In the genomic region with DNA sequence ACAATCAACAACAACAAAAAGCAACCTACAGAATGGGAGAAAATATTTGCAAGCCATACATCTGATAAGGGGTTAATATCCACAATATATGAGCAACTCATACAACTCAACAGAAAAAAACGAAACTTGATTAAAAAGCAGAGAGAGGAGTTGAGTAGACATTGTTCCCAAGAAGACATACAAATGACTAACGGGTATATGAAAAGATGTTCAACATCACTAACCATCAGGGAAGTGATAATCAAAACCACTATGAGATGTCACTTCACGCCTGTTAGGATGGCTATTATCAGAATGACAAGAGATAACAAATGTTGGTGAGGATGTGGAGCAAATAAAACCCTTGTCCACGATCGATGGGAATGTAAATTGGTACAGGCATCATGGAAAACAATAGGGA, we compare ENCODE assay signal across 28 cellular contexts.
"Had no signal": no experiment of that assay in that cellular context is flagged by ENCODE, and none has a peak within 500 bp of the region (broad histone marks: within the 10 kb centered on the region; RNA-seq: fewer than 3 reads in every experiment).

No MANE protein-coding gene starts in this region.

- H3K4me2 ChIP-seq: neural progenitor cell had no signal

- H3K4me3 Mint-ChIP-seq: naive thymus-derived CD4-positive, alpha-beta T cell; nephron; neural progenitor cell; stimulated activated memory B cell treated with anti-CD40 and anti-IgM and Interleukin-4, amounts not matched to agents 10 μg/mL and 1 μg/mL and 100 μg/mL, for 72 hours; stimulated activated naive CD8-positive, alpha-beta T cell treated with anti-CD3 and anti-CD28 coated beads, Interleukin-15, amount 100 ng/mL, for 72 hours had no signal

- H3K27ac Mint-ChIP-seq: naive thymus-derived CD4-positive, alpha-beta T cell; nephron; neural progenitor cell; progenitor cell of endocrine pancreas; stimulated activated memory B cell treated with anti-CD40 and anti-IgM and Interleukin-4, amounts not matched to agents 10 μg/mL and 1 μg/mL and 100 μg/mL, for 72 hours; stimulated activated naive CD8-positive, alpha-beta T cell treated with anti-CD3 and anti-CD28 coated beads, Interleukin-15, amount 100 ng/mL, for 72 hours had no signal

- ATAC-seq: naive thymus-derived CD4-positive, alpha-beta T cell; psoas muscle; right cardiac atrium; right lobe of liver; stimulated activated memory B cell treated with anti-CD40 and anti-IgM and Interleukin-4, amounts not matched to agents 10 μg/mL and 1 μg/mL and 100 μg/mL, for 72 hours; stimulated activated naive CD8-positive, alpha-beta T cell treated with anti-CD3 and anti-CD28 coated beads, Interleukin-15, amount 100 ng/mL, for 72 hours; stimulated activated naive CD8-positive, alpha-beta T cell treated with anti-CD3 and anti-CD28 coated beads, Interleukin-15, Interleukin-2, amounts not matched to agents 100 U/mL and 50 U/mL, for 24 hours had no signal

- H3K27me3 ChIP-seq: neural progenitor cell, ovary, right lobe of liver, sigmoid colon, thyroid gland, tibial nerve, upper lobe of left lung, vagina had no signal

- H3K9ac ChIP-seq: neural progenitor cell, parathyroid adenoma had no signal

- H3K27ac ChIP-seq: neural progenitor cell, ovary, parathyroid adenoma, psoas muscle, right lobe of liver, sigmoid colon, thoracic aorta, thyroid gland, tibial nerve, upper lobe of left lung, vagina had no signal

- FAIRE-seq: small intestine had no signal

- H3K4me3 ChIP-seq: neural progenitor cell, ovary, psoas muscle, right lobe of liver, sigmoid colon, thoracic aorta, thyroid gland, tibial nerve, upper lobe of left lung, vagina had no signal

- H3K36me3 ChIP-seq: neural progenitor cell, ovary, right lobe of liver, sigmoid colon, thoracic aorta, thyroid gland, tibial nerve, upper lobe of left lung, vagina had no signal

- H2AFZ ChIP-seq: neural progenitor cell, parathyroid adenoma had no signal

- H3K9me3 Mint-ChIP-seq: nephron had no signal

- H3K36me3 Mint-ChIP-seq: neural progenitor cell; stimulated activated memory B cell treated with anti-CD40 and anti-IgM and Interleukin-4, amounts not matched to agents 10 μg/mL and 1 μg/mL and 100 μg/mL, for 72 hours had no signal

- DNase-seq: naive thymus-derived CD4-positive, alpha-beta T cell; occipital lobe; ovary; posterior cingulate gyrus; psoas muscle; right cardiac atrium; right lobe of liver; sigmoid colon; small intestine; stimulated activated CD4-positive, alpha-beta T cell treated with anti-CD3 and anti-CD28 coated beads, Interleukin-15, amount 100 ng/mL, for 24 hours; stimulated activated CD4-positive, alpha-beta T cell treated with anti-CD3 and anti-CD28 coated beads, Interleukin-2, amount 100 ng/mL, for 24 hours; stimulated activated CD4-positive, alpha-beta T cell treated with anti-CD3 and anti-CD28 coated beads, Interleukin-2, amount 100 ng/mL, for 48 hours; stimulated activated CD4-positive, alpha-beta T cell treated with anti-CD3 and anti-CD28 coated beads, Interleukin-4, amount 100 ng/mL, for 24 hours; stimulated activated naive CD4-positive, alpha-beta T cell; stimulated activated naive CD8-positive, alpha-beta T cell treated with anti-CD3 and anti-CD28 coated beads, Interleukin-15, amount 100 ng/mL, for 72 hours; stimulated activated naive CD8-positive, alpha-beta T cell treated with anti-CD3 and anti-CD28 coated beads, Interleukin-15, Interleukin-2, amounts not matched to agents 100 U/mL and 50 U/mL, for 24 hours; substantia nigra; thyroid gland; trophoblast cell; upper lobe of left lung had no signal

- H3K4me1 ChIP-seq: parathyroid adenoma, psoas muscle, right lobe of liver, sigmoid colon, thyroid gland, tibial nerve, upper lobe of left lung, vagina had no signal

- H3K27me3 Mint-ChIP-seq: stimulated activated memory B cell treated with anti-CD40 and anti-IgM and Interleukin-4, amounts not matched to agents 10 μg/mL and 1 μg/mL and 100 μg/mL, for 72 hours; stimulated activated naive CD8-positive, alpha-beta T cell treated with anti-CD3 and anti-CD28 coated beads, Interleukin-15, amount 100 ng/mL, for 72 hours had no signal

- H3K9me3 ChIP-seq: ovary, right lobe of liver, sigmoid colon, thyroid gland, vagina had no signal

- H3K79me2 ChIP-seq: parathyroid adenoma had no signal
